ENCODE assay signal across 8 cellular contexts in the genomic region with DNA sequence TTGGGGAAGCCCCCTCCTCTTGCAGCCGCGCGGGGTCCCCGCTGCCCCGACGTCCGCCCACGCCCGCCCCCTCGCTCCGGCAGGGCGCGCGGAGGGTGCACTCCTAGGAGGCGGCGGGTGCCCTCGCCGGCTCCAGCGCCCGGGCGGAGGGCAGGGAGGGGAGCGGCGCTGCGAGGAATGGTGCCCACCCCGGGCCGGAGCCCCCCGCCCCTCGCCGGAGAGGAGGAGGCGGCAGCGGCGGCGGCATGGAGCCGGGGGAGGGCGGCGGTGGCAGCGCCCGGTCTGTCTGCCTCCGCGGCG. TPM values are rescaled to one million over a fixed set of nuclear protein-coding genes. Genes with fewer than 3 reads are reported as not detected.
DNase-seq lines count a peak whose midpoint lies in the region; ATAC-seq and TF ChIP-seq lines count a peak whose summit lies in the region.

No MANE protein-coding gene starts in this region.

- H2BK15ac ChIP-seq in neuronal stem cell (ENCODE audit: low read length), result no peak overlapping the region

- no peak overlapping the region for H4K91ac ChIP-seq in neuronal stem cell (ENCODE audit: low read depth, low read length, poor library complexity)

- H3K18ac ChIP-seq in neuronal stem cell (ENCODE audit: low read length), result no peak overlapping the region

- TF ChIP-seq CTCF in ascending aorta (IDR thresholded peaks at IDR 0.05) (no peak), endothelial cell (IDR thresholded peaks at IDR 0.05; ENCODE audit: unreplicated experiment) (no peak), HFFc6 (IDR thresholded peaks at IDR 0.05) (no peak)

- H3K4me1 Mint-ChIP-seq in endothelial cell (ENCODE audit: unreplicated experiment) (peaks cover 2% of the 10 kb centered on the region), HFFc6 (ENCODE audit: low read depth) (no peaks in the 10 kb centered on the region)

- H3K36me3 ChIP-seq in ascending aorta (no peaks in the 10 kb centered on the region), neuronal stem cell (replicated peaks in 1 of 2; ENCODE audit: control insufficient read depth in 2 of 2, insufficient read depth in 2 of 2, low read length in 2 of 2) (no peaks in the 10 kb centered on the region)

- peak overlapping the region; percentile 81 to 91 for H3K4me3 ChIP-seq in ascending aorta
- peak overlapping the region; percentile 51 to 87 for H3K4me3 ChIP-seq in neuronal stem cell (ENCODE audit: low read length in 2 of 2)

- peak; percentile 7 for ATAC-seq in GM18502 (IDR thresholded peaks at IDR 0.05; ENCODE audit: poor library complexity, unreplicated experiment)
- ATAC-seq in HG02678 (IDR thresholded peaks at IDR 0.05; ENCODE audit: unreplicated experiment), result peak; percentile 11

- no peak overlapping the region for H2AK5ac ChIP-seq in neuronal stem cell (ENCODE audit: low read depth, low read length)

- DNase-seq in ascending aorta (ENCODE audit: low spot score in 2 of 2), result no peak
- DNase-seq in neuronal stem cell (ENCODE audit: low spot score), result no peak
- no peak for DNase-seq in endothelial cell (ENCODE audit: low spot score)
- no peak for DNase-seq in HFFc6
- DNase-seq in activated CD4-positive, CD25-positive, alpha-beta regulatory T cell treated with anti-CD3 and anti-CD28 coated beads, Interleukin-2, amount 50 U/mL, for 72 hours, result no peak
- DNase-seq in effector CD8-positive, alpha-beta T cell (lab: John Stamatoyannopoulos, UW), result no peak

- no peak overlapping the region for H3K4ac ChIP-seq in neuronal stem cell (ENCODE audit: low read length)

- no peak overlapping the region for H4K8ac ChIP-seq in neuronal stem cell (ENCODE audit: low read depth, low read length)

- peaks cover 4% of the 10 kb centered on the region for H3K27me3 Mint-ChIP-seq in endothelial cell (ENCODE audit: unreplicated experiment)
- peaks cover 4% of the 10 kb centered on the region; the same call in 1 of the 2 replicates for H3K27me3 Mint-ChIP-seq in HFFc6 (ENCODE audit: insufficient read depth)

- H3K23ac ChIP-seq in neuronal stem cell (ENCODE audit: low read depth, low read length, poor library complexity), result no peak overlapping the region

- H3K79me1 ChIP-seq in neuronal stem cell (ENCODE audit: low read depth, low read length), result no peaks in the 10 kb centered on the region

- no peak overlapping the region for H3K27ac ChIP-seq in ascending aorta
- no peak overlapping the region for H3K27ac ChIP-seq in neuronal stem cell (replicated peaks; ENCODE audit: low read length)

- H3K9me3 ChIP-seq in ascending aorta, result no peaks in the 10 kb centered on the region
- H3K9me3 ChIP-seq in neuronal stem cell (replicated peaks in 1 of 2; ENCODE audit: control insufficient read depth in 2 of 2, insufficient read depth in 1 of 2, low read depth in 1 of 2, low read length in 2 of 2), result no peaks in the 10 kb centered on the region

- H3K27ac Mint-ChIP-seq in endothelial cell (ENCODE audit: unreplicated experiment) (no peak overlapping the region), HFFc6 (no peak overlapping the region)

- H3K14ac ChIP-seq in neuronal stem cell (ENCODE audit: low read length), result no peak overlapping the region

- no peak overlapping the region for H3K4me3 Mint-ChIP-seq in endothelial cell (ENCODE audit: unreplicated experiment)
- H3K4me3 Mint-ChIP-seq in HFFc6, result no peak overlapping the region

- no peak overlapping the region for H2BK5ac ChIP-seq in neuronal stem cell (ENCODE audit: low read length)

- H2BK12ac ChIP-seq in neuronal stem cell (ENCODE audit: low read length), result no peak overlapping the region

- no peak overlapping the region for H3K9ac ChIP-seq in neuronal stem cell (ENCODE audit: low read depth, low read length, poor library complexity)

- H2BK120ac ChIP-seq in neuronal stem cell (ENCODE audit: low read depth, low read length), result no peak overlapping the region

- intact Hi-C loops in ascending aorta (cut with DNase I), result no loop called here

- no CpG with 5 or more reads among the region's 41 CpGs for WGBS in neuronal stem cell (ENCODE audit: extremely low coverage in 2 of 2, insufficient read length in 2 of 2, insufficient replicate concordance in 1 of 2), 2 donors

- H3K4me2 ChIP-seq in neuronal stem cell (ENCODE audit: insufficient read depth, low read length, poor library complexity, severe bottlenecking), result peak overlapping the region; percentile 88

- H3K36me3 Mint-ChIP-seq in endothelial cell (ENCODE audit: low read depth, unreplicated experiment) (no peaks in the 10 kb centered on the region), HFFc6 (ENCODE audit: low read depth) (no peaks in the 10 kb centered on the region)

- H3K27me3 ChIP-seq in ascending aorta, result no peaks in the 10 kb centered on the region
- peaks cover 7 to 65% (median 31%) of the 10 kb centered on the region in 3 experiments for H3K27me3 ChIP-seq in neuronal stem cell (ENCODE audit: control insufficient read depth in 3 of 3, insufficient read depth in 3 of 3, low read depth in 1 of 3, low read length in 3 of 3)

- H3K9me3 Mint-ChIP-seq in endothelial cell (ENCODE audit: unreplicated experiment), result no peaks in the 10 kb centered on the region
- H3K9me3 Mint-ChIP-seq in HFFc6, result no peaks in the 10 kb centered on the region

- H3K4me1 ChIP-seq in ascending aorta (no peaks in the 10 kb centered on the region), neuronal stem cell (ENCODE audit: control insufficient read depth in 2 of 2, insufficient read depth in 1 of 2, low read depth in 1 of 2, low read length in 2 of 2) (peaks cover 0 to 9% of the 10 kb centered on the region in 2 donors)

- peak overlapping the region; percentile 97 for H2AFZ ChIP-seq in neuronal stem cell (ENCODE audit: low read length)

RNA-seq across cellular contexts. Expression of a gene that starts 0.5 kb away (rescaled TPM):
- total RNA-seq in ascending aorta (not detected), endothelial cell (ENCODE audit: unreplicated experiment) (1.3 TPM)
- polyA plus RNA-seq in neuronal stem cell (2013, experiment 1 of 2), result 0.21 TPM
- 0.17 TPM for polyA plus RNA-seq in neuronal stem cell (2013, experiment 2 of 2)
- under 1 TPM in 2 of 6 experiments, not detected in 4; 0.11 to 0.14 TPM for total RNA-seq in HFFc6 (2021; fragmentation: NEBNext Ultra II Directional; extraction: Animal tissue kit (Norgen Biotek cat#: 25700))
